In genomic region chr6:137767931-137768690, GRCh38 we compare ENCODE assay signal across 8 cellular contexts.
DNase-seq lines count a peak whose midpoint lies in the region; ATAC-seq and TF ChIP-seq lines count a peak whose summit lies in the region.

No MANE protein-coding gene starts in this region.

- intact Hi-C loops in Caco-2 (cut with micrococcal nuclease; ENCODE audit: unreplicated experiment) (loop anchor here (2.0 kb wide), 1 partner anchor 27 kb away; no protein-coding TSS in a partner anchor), tibial artery (cut with DNase I; ENCODE audit: low total_unique reads) (no loop called here)

- H3K9me3 Mint-ChIP-seq in Caco-2 (ENCODE audit: unreplicated experiment) = peaks cover 38% of the 10 kb centered on the region

- H3K9me3 ChIP-seq in Peyer's patch (no peaks in the 10 kb centered on the region), Caco-2 (peaks cover 6% of the 10 kb centered on the region; the same call in 1 of the 2 replicates), tibial artery (no peaks in the 10 kb centered on the region)

- H3K4me3 ChIP-seq in Peyer's patch = no peak overlapping the region
- no peak overlapping the region for H3K4me3 ChIP-seq in Caco-2 (ENCODE audit: low read depth, low read length)
- no peak overlapping the region for H3K4me3 ChIP-seq in tibial artery

- H3K36me3 Mint-ChIP-seq in Caco-2 (ENCODE audit: insufficient read depth, unreplicated experiment) = no peaks in the 10 kb centered on the region

- POLR2A ChIA-PET in Caco-2 (lab: Charles Lee) = no interaction called here

- H3K27ac Mint-ChIP-seq in Caco-2 (ENCODE audit: unreplicated experiment) = no peak overlapping the region

- ATAC-seq in GM18858 (IDR thresholded peaks at IDR 0.05; ENCODE audit: unreplicated experiment) (peak; percentile 76), HG02840 (IDR thresholded peaks at IDR 0.05; ENCODE audit: low FRiP score, unreplicated experiment) (peak; percentile 64)

- BruUV-seq in Caco-2 (replicated peaks; lab: Mats Ljungman, UMichigan) = no TSS peak

- H3K4me3 Mint-ChIP-seq in Caco-2 (ENCODE audit: unreplicated experiment) = no peak overlapping the region

- TF ChIP-seq CTCF in Peyer's patch (IDR thresholded peaks at IDR 0.05) (no peak), Caco-2 (IDR thresholded peaks at IDR 0.05; ENCODE audit: insufficient read depth in 1 of 2, low read depth in 1 of 2, low read length in 1 of 2, severe bottlenecking in 1 of 2, unreplicated experiment in 1 of 2) (no peak), tibial artery (IDR thresholded peaks at IDR 0.05) (no peak)

- DNase-seq in Peyer's patch (no peak), kidney tubule cell (ENCODE audit: low spot score) (peak; percentile 51), NCI-H2196 (lab: John Stamatoyannopoulos, UW; ENCODE audit: unreplicated experiment) (no peak), NCI-H510A (lab: John Stamatoyannopoulos, UW) (no peak), Caco-2 (no peak), tibial artery (no peak)

- TF ChIP-seq POLR2A in Peyer's patch (IDR thresholded peaks at IDR 0.05) = no peak

- peak overlapping the region in 3 of 4 donors; percentile 22 to 48 (median 41) for H3K27ac ChIP-seq in Peyer's patch
- no peak overlapping the region for H3K27ac ChIP-seq in tibial artery

- H3K4me1 ChIP-seq in Peyer's patch (peaks cover 0 to 6% (median 0%) of the 10 kb centered on the region in 4 donors), Caco-2 (peaks cover 15% of the 10 kb centered on the region), tibial artery (no peaks in the 10 kb centered on the region)

- H3K36me3 ChIP-seq in Peyer's patch (no peaks in the 10 kb centered on the region), Caco-2 (ENCODE audit: control insufficient read depth, insufficient read depth, low read length) (no peaks in the 10 kb centered on the region), tibial artery (no peaks in the 10 kb centered on the region)

- peaks cover 12% of the 10 kb centered on the region for H3K4me1 Mint-ChIP-seq in Caco-2 (ENCODE audit: low read depth, unreplicated experiment)

- CTCF ChIA-PET in Caco-2 (lab: Charles Lee) = no interaction called here

- H3K27me3 ChIP-seq in Peyer's patch = no peaks in the 10 kb centered on the region
- H3K27me3 ChIP-seq in Caco-2 (replicated peaks; ENCODE audit: control insufficient read depth, insufficient read depth, low read length) = no peaks in the 10 kb centered on the region
- H3K27me3 ChIP-seq in tibial artery = no peaks in the 10 kb centered on the region

- H3K27me3 Mint-ChIP-seq in Caco-2 (ENCODE audit: insufficient read depth, unreplicated experiment) = no peaks in the 10 kb centered on the region

Comparison
In these comparisons a context has a peak if more than half of its experiments do, and no peak if none do; other contexts are left out.
1. H3K27ac ChIP-seq: peak in Peyer's patch (3 of 4); none in tibial artery (0 of 2).